20 cellular contexts compared by ENCODE assay signal in the genomic region with DNA sequence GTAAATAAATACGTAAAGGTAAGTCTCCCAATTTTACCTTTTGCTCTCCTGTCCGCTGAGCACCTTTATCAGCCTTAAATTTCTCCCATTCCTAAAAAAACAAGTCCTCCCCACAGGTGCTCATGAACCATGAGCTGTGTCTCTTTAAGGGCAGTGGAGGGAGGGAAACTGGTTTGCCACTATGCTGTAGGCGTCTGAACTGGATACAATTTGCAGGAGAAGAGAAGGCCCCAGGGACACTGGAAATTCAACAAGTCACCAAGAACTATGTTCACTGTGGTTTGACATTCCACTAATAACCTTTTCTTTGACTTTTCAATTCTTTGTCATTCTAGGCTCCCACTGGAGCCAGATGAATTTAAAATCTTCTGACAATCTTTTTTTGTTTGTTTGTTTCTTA.
DNase-seq lines count a peak whose midpoint lies in the region; ATAC-seq, FAIRE-seq and TF ChIP-seq lines count a peak whose summit lies in the region.
"Had no signal": no experiment of that assay in that cellular context is flagged by ENCODE, and none has a peak within 500 bp of the region (broad histone marks: within the 10 kb centered on the region; RNA-seq: fewer than 3 reads in every experiment).

No MANE protein-coding gene starts in this region.

- no peaks in the 10 kb centered on the region for H3K79me1 ChIP-seq in H9 (ENCODE audit: insufficient read depth, low read depth, low read length, poor library complexity, severe bottlenecking)

- H3K23ac ChIP-seq in H9 (ENCODE audit: insufficient read length, low read depth, low read length), result no peak overlapping the region

- H3K4me1 Mint-ChIP-seq in H9, result peaks cover 23 to 26% of the 10 kb centered on the region in 2 experiments
- H3K4me1 Mint-ChIP-seq in memory B cell, result peaks cover 29% of the 10 kb centered on the region

- no peak overlapping the region for H2BK120ac ChIP-seq in H9 (ENCODE audit: low read depth, low read length, poor library complexity, severe bottlenecking)

- no peak overlapping the region for H4K8ac ChIP-seq in H9 (replicated peaks; ENCODE audit: insufficient read length, low read depth, low read length)

- peaks cover 0 to 5% (median 3%) of the 10 kb centered on the region in 3 experiments; a peak in 3 of 7 replicates for H3K36me3 Mint-ChIP-seq in H9 (ENCODE audit: insufficient read depth in 1 of 3, low read depth in 3 of 3)
- H3K36me3 Mint-ChIP-seq in memory B cell, result no peaks in the 10 kb centered on the region
- H3K36me3 Mint-ChIP-seq: activated naive CD8-positive, alpha-beta T cell; T-cell had no signal

- no peak overlapping the region for H3K56ac ChIP-seq in H9 (ENCODE audit: insufficient read length, low read depth, low read length)

- H2BK5ac ChIP-seq in H9 (ENCODE audit: insufficient read length, low read length), result no peak overlapping the region

- FAIRE-seq in small intestine (lab: Jason Lieb, UNC), result no peak
- FAIRE-seq: H1 had no signal

- H2AK5ac ChIP-seq in H9 (ENCODE audit: insufficient read length, low read length), result no peak overlapping the region

- H3K27ac Mint-ChIP-seq in H9 (peak overlapping the region; percentile 41 to 81 (median 56); a peak in 4 of 7 replicates), memory B cell (peak overlapping the region; percentile 80)
- H3K27ac Mint-ChIP-seq: activated CD4-positive, alpha-beta memory T cell treated with anti-CD3 and anti-CD28 coated beads, Interleukin-2, amount 10 ng/mL, durations not matched to agents 7 days and 5 days; activated naive CD8-positive, alpha-beta T cell; activated T-cell treated with anti-CD3 and anti-CD28 coated beads, Interleukin-2, amount 50 U/mL, for 72 hours; T-cell had no signal

- no peak overlapping the region for H2AFZ ChIP-seq in H9 (ENCODE audit: low read length)

- no peak overlapping the region for H4K5ac ChIP-seq in H9 (ENCODE audit: insufficient read length, low read depth, low read length)

- H3K4me1 ChIP-seq in H9 (ENCODE audit: insufficient read depth, low read length) (peaks cover 2% of the 10 kb centered on the region; the same call in 1 of the 2 replicates), adipocyte (ENCODE audit: control insufficient read depth, insufficient read depth, low read length) (peaks cover 58% of the 10 kb centered on the region), stomach smooth muscle (ENCODE audit: control insufficient read depth, insufficient read depth, low read length) (peaks cover 24% of the 10 kb centered on the region), small intestine (ENCODE audit: control insufficient read depth in 2 of 2, insufficient read depth in 1 of 2, low read depth in 1 of 2, low read length in 1 of 2) (peaks cover 0 to 5% of the 10 kb centered on the region in 2 donors)

- no CpG with 5 or more reads among the region's 3 CpGs for WGBS in H9 (ENCODE audit: extremely low coverage, insufficient read length, low lambda C conversion rate)
- WGBS in small intestine, 3 donors, result 86 to 92% (median 88%) methylated on average over 3 of the region's 3 CpGs

- H3K4me2 ChIP-seq in H9 (ENCODE audit: insufficient read depth, insufficient read length, low read length), result no peak overlapping the region

- no peaks in the 10 kb centered on the region for H3K9me3 ChIP-seq in H9 (ENCODE audit: control insufficient read depth, low read depth, low read length)
- no peaks in the 10 kb centered on the region for H3K9me3 ChIP-seq in adipocyte (ENCODE audit: control insufficient read depth, low read length)
- H3K9me3 ChIP-seq in stomach smooth muscle (ENCODE audit: control insufficient read depth in 2 of 2, low read length in 2 of 2), result no peaks in the 10 kb centered on the region
- no peaks in the 10 kb centered on the region for H3K9me3 ChIP-seq in small intestine (ENCODE audit: control insufficient read depth, low read depth)
- H3K9me3 ChIP-seq: spleen, upper lobe of left lung had no signal

- no peak for DNase-seq in H9
- no peak for DNase-seq in adipocyte (ENCODE audit: low read depth)
- no peak for DNase-seq in memory B cell (ENCODE audit: low spot score in 2 of 2)
- no peak for DNase-seq in small intestine
- no peak for DNase-seq in activated CD4-positive, alpha-beta T cell treated with anti-CD3 and anti-CD28 coated beads, Interleukin-2, amount 50 U/mL, for 48 hours
- no peak for DNase-seq in left colon
- DNase-seq: activated CD4-positive, alpha-beta memory T cell treated with anti-CD3 and anti-CD28 coated beads, Interleukin-2, amount 10 ng/mL, durations not matched to agents 7 days and 5 days; activated T-cell treated with anti-CD3 and anti-CD28 coated beads, Interleukin-2, amount 50 U/mL, for 72 hours; DND-41; NCI-H1694 treated with DMSO at 0.1 percent for 48 hours; NCI-H510A; posterior cingulate gyrus; spleen; T-cell; upper lobe of left lung had no signal

- H2BK15ac ChIP-seq in H9 (ENCODE audit: low read depth, low read length), result no peak overlapping the region

- H3K4me3 ChIP-seq in adipocyte (ENCODE audit: low read length), result peak overlapping the region; percentile 49
- no peak overlapping the region for H3K4me3 ChIP-seq in stomach smooth muscle (ENCODE audit: low read length in 2 of 2)
- no peak overlapping the region for H3K4me3 ChIP-seq in small intestine (ENCODE audit: low read depth in 1 of 2, low read length in 2 of 2)
- H3K4me3 ChIP-seq: spleen, upper lobe of left lung had no signal

- no peak overlapping the region for H3K4ac ChIP-seq in H9 (ENCODE audit: low read depth, low read length)

- H2BK12ac ChIP-seq in H9 (ENCODE audit: insufficient read length, low read depth, low read length), result no peak overlapping the region

- ATAC-seq in memory B cell (ENCODE audit: low read depth) (no peak), GM18907 (IDR thresholded peaks at IDR 0.05; ENCODE audit: unreplicated experiment) (no peak), left colon (no peak)
- ATAC-seq: activated T-cell treated with anti-CD3 and anti-CD28 coated beads, Interleukin-2, amount 50 U/mL, for 72 hours; esophagus mucosa; T-cell had no signal

- no peaks in the 10 kb centered on the region for H4K20me1 ChIP-seq in H9 (ENCODE audit: control insufficient read depth, insufficient read depth, insufficient read length)

- H2BK20ac ChIP-seq in H9 (ENCODE audit: low read depth, low read length, poor library complexity, severe bottlenecking), result no peak overlapping the region

- H3K18ac ChIP-seq in H9 (ENCODE audit: insufficient read length, low read depth, low read length), result no peak overlapping the region

- no peak for TF ChIP-seq CTCF in H9 (conservative IDR thresholded peaks at IDR 0.05)

- intact Hi-C loops in left colon (cut with DNase I, micrococcal nuclease), result no loop called here

- no peak overlapping the region for H3K9ac ChIP-seq in H9 (ENCODE audit: extremely low read depth, insufficient read length, low read length)
- H3K9ac ChIP-seq in adipocyte (ENCODE audit: low read length), result peak overlapping the region; percentile 52
- no peak overlapping the region for H3K9ac ChIP-seq in stomach smooth muscle (ENCODE audit: low read length in 2 of 2)

- H3T11ph ChIP-seq in H9 (ENCODE audit: low read length), result no peak overlapping the region

- H3K79me2 ChIP-seq in H9 (ENCODE audit: insufficient read depth, low read length), result peaks cover 2% of the 10 kb centered on the region; the same call in 1 of the 2 replicates

- H3K9me3 Mint-ChIP-seq in H9 (peaks cover 5 to 8% of the 10 kb centered on the region in 2 experiments; a peak in 4 of 5 replicates), memory B cell (no peaks in the 10 kb centered on the region)
- H3K9me3 Mint-ChIP-seq: activated CD4-positive, alpha-beta memory T cell treated with anti-CD3 and anti-CD28 coated beads, Interleukin-2, amount 10 ng/mL, durations not matched to agents 7 days and 5 days; activated T-cell treated with anti-CD3 and anti-CD28 coated beads, Interleukin-2, amount 50 U/mL, for 72 hours had no signal

- H4K91ac ChIP-seq in H9 (ENCODE audit: insufficient read length, low read depth, low read length), result no peak overlapping the region

- H3K14ac ChIP-seq in H9 (ENCODE audit: insufficient read depth, low read length), result no peak overlapping the region

- H3K27me3 ChIP-seq in H9 (ENCODE audit: insufficient read depth, low read length) (no peaks in the 10 kb centered on the region), adipocyte (replicated peaks; ENCODE audit: control insufficient read depth, insufficient read depth, low read length) (no peaks in the 10 kb centered on the region), stomach smooth muscle (ENCODE audit: control insufficient read depth in 1 of 2, insufficient read depth in 2 of 2, low read length in 2 of 2) (no peaks in the 10 kb centered on the region), small intestine (ENCODE audit: control insufficient read depth in 2 of 2, insufficient read depth in 2 of 2, low read length in 2 of 2) (no peaks in the 10 kb centered on the region)
- H3K27me3 ChIP-seq: spleen, upper lobe of left lung had no signal

- H3K4me3 Mint-ChIP-seq in H9 (no peak overlapping the region), memory B cell (no peak overlapping the region)
- H3K4me3 Mint-ChIP-seq: activated CD4-positive, alpha-beta memory T cell treated with anti-CD3 and anti-CD28 coated beads, Interleukin-2, amount 10 ng/mL, durations not matched to agents 7 days and 5 days; activated naive CD8-positive, alpha-beta T cell; activated T-cell treated with anti-CD3 and anti-CD28 coated beads, Interleukin-2, amount 50 U/mL, for 72 hours; T-cell had no signal

- H3K36me3 ChIP-seq in adipocyte (ENCODE audit: control insufficient read depth, insufficient read depth, low read length, severe bottlenecking) (no peaks in the 10 kb centered on the region), stomach smooth muscle (ENCODE audit: control insufficient read depth in 2 of 2, insufficient read depth in 2 of 2, low read length in 2 of 2) (no peaks in the 10 kb centered on the region), small intestine (ENCODE audit: control insufficient read depth in 2 of 2, insufficient read depth in 2 of 2, low read length in 2 of 2) (no peaks in the 10 kb centered on the region)
- H3K36me3 ChIP-seq: spleen, upper lobe of left lung had no signal

- H3K23me2 ChIP-seq in H9 (ENCODE audit: insufficient read length, low read depth, low read length, poor library complexity, severe bottlenecking), result no peaks in the 10 kb centered on the region

- no peaks in the 10 kb centered on the region for H3K27me3 Mint-ChIP-seq in H9 (ENCODE audit: low read depth)
- H3K27me3 Mint-ChIP-seq in memory B cell, result no peaks in the 10 kb centered on the region
- H3K27me3 Mint-ChIP-seq: activated naive CD8-positive, alpha-beta T cell had no signal

- no peak overlapping the region for H3K27ac ChIP-seq in H9 (ENCODE audit: insufficient read length, low read depth, low read length)
- peak overlapping the region; percentile 53 for H3K27ac ChIP-seq in stomach smooth muscle (ENCODE audit: low read length)
- H3K27ac ChIP-seq in small intestine (ENCODE audit: low read depth in 1 of 2, low read length in 1 of 2), result no peak overlapping the region
- H3K27ac ChIP-seq: spleen had no signal
